ENCODE assay signal across 24 cellular contexts in the genomic region with DNA sequence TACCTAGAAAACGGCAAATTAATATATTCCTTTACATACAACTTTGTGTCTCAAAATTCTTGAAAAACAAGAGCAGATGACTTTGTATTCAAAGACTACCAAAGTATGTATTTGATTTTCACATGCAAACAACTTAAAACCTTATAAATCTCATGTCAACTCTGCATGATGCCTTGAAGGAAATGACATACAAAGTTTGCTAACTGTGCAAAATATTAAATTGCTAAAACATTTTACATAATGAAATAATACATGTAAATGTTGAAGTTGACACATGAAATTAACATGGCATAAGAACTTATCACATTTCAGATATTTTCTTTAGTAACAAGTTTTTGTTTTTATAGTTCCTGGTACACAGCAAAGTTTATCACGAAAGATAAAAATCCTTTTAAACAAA. TPM values are rescaled to one million over a fixed set of nuclear protein-coding genes. Genes with fewer than 3 reads are reported as not detected.
A peak's percentile ranks its signal among the peaks of the same experiment; 100 is the strongest.
DNase-seq lines count a peak whose midpoint lies in the region; ATAC-seq, FAIRE-seq and TF ChIP-seq lines count a peak whose summit lies in the region.
"Had no signal": no experiment of that assay in that cellular context is flagged by ENCODE, and none has a peak within 500 bp of the region (broad histone marks: within the 10 kb centered on the region; RNA-seq: fewer than 3 reads in every experiment).

No MANE protein-coding gene starts in this region.

- H3K4me1 ChIP-seq in osteoblast (ENCODE audit: insufficient read depth, low read length) (peaks cover 21% of the 10 kb centered on the region), colonic mucosa (no peaks in the 10 kb centered on the region)
- H3K4me1 ChIP-seq: BLaER1 treated with 17β-estradiol and CSF1 and Interleukin-3, amounts not matched to agents 10 nM and 100 nM; Caco-2 had no signal

- no peak for ATAC-seq in activated CD8-positive, alpha-beta T cell treated with anti-CD3 and anti-CD28 coated beads for 36 hours
- no peak for ATAC-seq in activated CD8-positive, alpha-beta T cell treated with anti-CD3 and anti-CD28 coated beads, Interleukin-2, amount 10 ng/mL, durations not matched to agents 7 days and 5 days
- ATAC-seq in HG03108 (IDR thresholded peaks at IDR 0.05; ENCODE audit: unreplicated experiment): no peak
- ATAC-seq: CD8-positive, alpha-beta T cell had no signal

- no peaks in the 10 kb centered on the region for H3K27me3 ChIP-seq in osteoblast (ENCODE audit: insufficient read depth, low read length)
- no peaks in the 10 kb centered on the region for H3K27me3 ChIP-seq in colonic mucosa
- H3K27me3 ChIP-seq: BLaER1 treated with 17β-estradiol and CSF1 and Interleukin-3, amounts not matched to agents 10 nM and 100 nM had no signal

- peaks cover 15% of the 10 kb centered on the region for H3K4me1 Mint-ChIP-seq in activated CD8-positive, alpha-beta T cell treated with anti-CD3 and anti-CD28 coated beads for 36 hours (ENCODE audit: low read depth)
- no peaks in the 10 kb centered on the region for H3K4me1 Mint-ChIP-seq in activated CD8-positive, alpha-beta T cell treated with anti-CD3 and anti-CD28 coated beads, Interleukin-2, amount 10 ng/mL, durations not matched to agents 7 days and 5 days (ENCODE audit: low read depth)

- FAIRE-seq in A204.1 (lab: Jason Lieb, UNC): peak; percentile 35
- FAIRE-seq in G401.6 (lab: Jason Lieb, UNC): peak; percentile 86
- FAIRE-seq: GM12892, H54 had no signal

- no peaks in the 10 kb centered on the region for H3K9me3 Mint-ChIP-seq in activated CD8-positive, alpha-beta T cell treated with anti-CD3 and anti-CD28 coated beads for 36 hours
- H3K9me3 Mint-ChIP-seq in activated CD8-positive, alpha-beta T cell treated with anti-CD3 and anti-CD28 coated beads, Interleukin-2, amount 10 ng/mL, durations not matched to agents 7 days and 5 days (ENCODE audit: insufficient read depth): no peaks in the 10 kb centered on the region
- H3K9me3 Mint-ChIP-seq: CD8-positive, alpha-beta T cell; IgD-negative memory B cell had no signal

- POLR2A ChIA-PET in activated CD8-positive, alpha-beta T cell treated with anti-CD3 and anti-CD28 coated beads for 36 hours (lab: Charles Lee): interaction anchor here (1.0 kb wide), 1 partner anchor 20 kb away, joined by 4 read pairs; a partner anchor contains a TSS
- POLR2A ChIA-PET in activated CD8-positive, alpha-beta T cell treated with anti-CD3 and anti-CD28 coated beads, Interleukin-2, amount 10 ng/mL, durations not matched to agents 7 days and 5 days (lab: Charles Lee): no interaction called here

- no peak overlapping the region for H2AFZ ChIP-seq in osteoblast (ENCODE audit: low read length)

- peaks cover 22% of the 10 kb centered on the region for H3K36me3 Mint-ChIP-seq in activated CD8-positive, alpha-beta T cell treated with anti-CD3 and anti-CD28 coated beads for 36 hours (ENCODE audit: low read depth)
- H3K36me3 Mint-ChIP-seq in activated CD8-positive, alpha-beta T cell treated with anti-CD3 and anti-CD28 coated beads, Interleukin-2, amount 10 ng/mL, durations not matched to agents 7 days and 5 days (ENCODE audit: low read depth): peaks cover 27% of the 10 kb centered on the region

- no peak overlapping the region for H3K9ac ChIP-seq in colonic mucosa (ENCODE audit: low read depth in 2 of 2, low read length in 2 of 2)
- H3K9ac ChIP-seq: BLaER1 treated with 17β-estradiol and CSF1 and Interleukin-3, amounts not matched to agents 10 nM and 100 nM had no signal

- no peak for DNase-seq in activated CD8-positive, alpha-beta T cell treated with anti-CD3 and anti-CD28 coated beads for 36 hours
- no peak for DNase-seq in activated CD8-positive, alpha-beta T cell treated with anti-CD3 and anti-CD28 coated beads, Interleukin-2, amount 10 ng/mL, durations not matched to agents 7 days and 5 days
- DNase-seq in osteoblast (ENCODE audit: insufficient read length, low spot score, missing footprints): no peak
- no peak for DNase-seq in colonic mucosa
- DNase-seq: 8988T; Caco-2; CD8-positive, alpha-beta T cell; GDM1; NCI-H1092; NCI-H1417 treated with DMSO at 0.1 percent for 48 hours; NCI-H1694 treated with DMSO at 0.1 percent for 48 hours; NCI-H2081; NCI-H2227 treated with DMSO at 0.1 percent for 48 hours; NCI-H526 treated with DMSO at 0.1 percent for 48 hours; SHP77 had no signal

- H3K36me3 ChIP-seq in osteoblast (ENCODE audit: insufficient read depth, low read length) (peaks cover 26% of the 10 kb centered on the region), colonic mucosa (no peaks in the 10 kb centered on the region)

- H3K27ac ChIP-seq in VCaP: peak overlapping the region; percentile 75
- no peak overlapping the region for H3K27ac ChIP-seq in osteoblast (ENCODE audit: low read depth, low read length)
- no peak overlapping the region for H3K27ac ChIP-seq in colonic mucosa
- H3K27ac ChIP-seq: BLaER1 treated with 17β-estradiol and CSF1 and Interleukin-3, amounts not matched to agents 10 nM and 100 nM; RWPE1 had no signal

- TF ChIP-seq CTCF in activated CD8-positive, alpha-beta T cell treated with anti-CD3 and anti-CD28 coated beads for 36 hours (IDR thresholded peaks at IDR 0.05): no peak
- TF ChIP-seq CTCF in VCaP (conservative IDR thresholded peaks at IDR 0.05): no peak
- TF ChIP-seq CTCF in osteoblast (IDR thresholded peaks at IDR 0.05; ENCODE audit: extremely low read depth, low read depth, low read length): no peak
- no peak for TF ChIP-seq CTCF in colonic mucosa (IDR thresholded peaks at IDR 0.05)

- H3K27me3 Mint-ChIP-seq in activated CD8-positive, alpha-beta T cell treated with anti-CD3 and anti-CD28 coated beads for 36 hours: no peaks in the 10 kb centered on the region
- no peaks in the 10 kb centered on the region for H3K27me3 Mint-ChIP-seq in activated CD8-positive, alpha-beta T cell treated with anti-CD3 and anti-CD28 coated beads, Interleukin-2, amount 10 ng/mL, durations not matched to agents 7 days and 5 days (ENCODE audit: low read depth)
- H3K27me3 Mint-ChIP-seq: IgD-negative memory B cell had no signal

- H4K20me1 ChIP-seq in osteoblast (ENCODE audit: insufficient read depth, low read length): peaks cover 5% of the 10 kb centered on the region

- no peak overlapping the region for H3K4me2 ChIP-seq in osteoblast (ENCODE audit: insufficient read depth, low read length)
- H3K4me2 ChIP-seq: BLaER1 treated with 17β-estradiol and CSF1 and Interleukin-3, amounts not matched to agents 10 nM and 100 nM had no signal

- intact Hi-C loops in activated CD8-positive, alpha-beta T cell treated with anti-CD3 and anti-CD28 coated beads for 36 hours (cut with micrococcal nuclease): no loop called here
- intact Hi-C loops in colonic mucosa (cut with DNase I): no loop called here

- H3K27ac Mint-ChIP-seq in activated CD8-positive, alpha-beta T cell treated with anti-CD3 and anti-CD28 coated beads for 36 hours: peak overlapping the region; percentile 77
- no peak overlapping the region for H3K27ac Mint-ChIP-seq in activated CD8-positive, alpha-beta T cell treated with anti-CD3 and anti-CD28 coated beads, Interleukin-2, amount 10 ng/mL, durations not matched to agents 7 days and 5 days
- H3K27ac Mint-ChIP-seq: IgD-negative memory B cell had no signal

- no peaks in the 10 kb centered on the region for H3K9me3 ChIP-seq in osteoblast (ENCODE audit: low read depth, low read length)
- H3K9me3 ChIP-seq in colonic mucosa: no peaks in the 10 kb centered on the region
- H3K9me3 ChIP-seq: BLaER1 treated with 17β-estradiol and CSF1 and Interleukin-3, amounts not matched to agents 10 nM and 100 nM; Caco-2 had no signal

- CTCF ChIA-PET in activated CD8-positive, alpha-beta T cell treated with anti-CD3 and anti-CD28 coated beads for 36 hours (lab: Charles Lee): no interaction called here
- CTCF ChIA-PET in activated CD8-positive, alpha-beta T cell treated with anti-CD3 and anti-CD28 coated beads, Interleukin-2, amount 10 ng/mL, durations not matched to agents 7 days and 5 days (lab: Charles Lee): no interaction called here

- no peak overlapping the region for H3K4me3 Mint-ChIP-seq in activated CD8-positive, alpha-beta T cell treated with anti-CD3 and anti-CD28 coated beads for 36 hours
- H3K4me3 Mint-ChIP-seq in activated CD8-positive, alpha-beta T cell treated with anti-CD3 and anti-CD28 coated beads, Interleukin-2, amount 10 ng/mL, durations not matched to agents 7 days and 5 days: no peak overlapping the region
- H3K4me3 Mint-ChIP-seq: CD8-positive, alpha-beta T cell; IgD-negative memory B cell had no signal

- H3K4me3 ChIP-seq in osteoblast (ENCODE audit: insufficient read depth, low read length): no peak overlapping the region
- H3K4me3 ChIP-seq in colonic mucosa: no peak overlapping the region
- H3K4me3 ChIP-seq: BLaER1 treated with 17β-estradiol and CSF1 and Interleukin-3, amounts not matched to agents 10 nM and 100 nM had no signal

- H3K79me2 ChIP-seq in osteoblast (ENCODE audit: insufficient read depth, low read length): no peaks in the 10 kb centered on the region

RNA-seq across cellular contexts. Expression of a gene that starts 20.8 kb away (rescaled TPM):
- total RNA-seq in activated CD8-positive, alpha-beta T cell treated with anti-CD3 and anti-CD28 coated beads for 36 hours: 10 to 100 TPM; 19.2 to 24.6 TPM
- total RNA-seq in activated CD8-positive, alpha-beta T cell treated with anti-CD3 and anti-CD28 coated beads, Interleukin-2, amount 10 ng/mL, durations not matched to agents 7 days and 5 days: 10 to 100 TPM; 23.0 to 29.4 TPM
- total RNA-seq in osteoblast: 24.5 and 25.0 TPM in 2 replicates
- 10 to 100 TPM in 1 of 2 donors, 1 to 10 TPM in 1; 7.1 to 11.4 TPM for total RNA-seq in colonic mucosa

RNA-seq across cellular contexts. Expression of a gene that starts 36.8 kb away (rescaled TPM):
- 10 to 100 TPM; 81.8 to 93.8 TPM for total RNA-seq in activated CD8-positive, alpha-beta T cell treated with anti-CD3 and anti-CD28 coated beads for 36 hours
- 100 to 1,000 TPM; 119 to 125 TPM for total RNA-seq in activated CD8-positive, alpha-beta T cell treated with anti-CD3 and anti-CD28 coated beads, Interleukin-2, amount 10 ng/mL, durations not matched to agents 7 days and 5 days
- total RNA-seq in osteoblast (87.6 and 92.5 TPM in 2 replicates), colonic mucosa (10 to 100 TPM; 86.8 to 89.2 TPM)

RNA-seq across cellular contexts. Expression of a gene that starts 46.3 kb away (rescaled TPM):
- total RNA-seq in activated CD8-positive, alpha-beta T cell treated with anti-CD3 and anti-CD28 coated beads for 36 hours: 10 to 100 TPM; 10.4 to 11.5 TPM
- total RNA-seq in activated CD8-positive, alpha-beta T cell treated with anti-CD3 and anti-CD28 coated beads, Interleukin-2, amount 10 ng/mL, durations not matched to agents 7 days and 5 days: 10 to 100 TPM; 14.5 to 15.2 TPM
- total RNA-seq in osteoblast (74.2 and 82.2 TPM in 2 replicates), colonic mucosa (10 to 100 TPM; 39.4 to 62.7 TPM)
